In genomic region chr6:157488058-157488457, GRCh38 we compare ENCODE assay signal across 19 cellular contexts.
"Had no signal": no experiment of that assay in that cellular context is flagged by ENCODE, and none has a peak within 500 bp of the region (broad histone marks: within the 10 kb centered on the region; RNA-seq: fewer than 3 reads in every experiment).

No MANE protein-coding gene starts in this region.

- H2AFZ ChIP-seq: hepatocyte had no signal

- DNase-seq: activated CD4-positive, alpha-beta T cell treated with anti-CD3 and anti-CD28 coated beads for 1 hour; activated CD4-positive, alpha-beta T cell treated with anti-CD3 and anti-CD28 coated beads, Interleukin-2, amount 50 U/mL, for 4 hours; activated naive CD4-positive, alpha-beta T cell treated with Interleukin-2 at 50 U/mL for 16 hours; activated naive CD8-positive, alpha-beta T cell treated with anti-CD3 and anti-CD28 coated beads for 36 hours; activated T-cell treated with anti-CD3 and anti-CD28 coated beads, Interleukin-2, amount 50 U/mL, for 48 hours; central memory CD4-positive, alpha-beta T cell; effector memory CD4-positive, alpha-beta T cell; foreskin melanocyte; glutamatergic neuron; mucosa of descending colon; ovary; stimulated activated CD4-positive, alpha-beta T cell treated with anti-CD3 and anti-CD28 coated beads, Interleukin-2, amount 100 ng/mL, for 48 hours; stimulated activated CD8-positive, alpha-beta memory T cell treated with anti-CD3 and anti-CD28 coated beads, Interleukin-4, amount 100 ng/mL, for 48 hours; stimulated activated naive CD4-positive, alpha-beta T cell treated with Interleukin-2 at 50 U/mL for 16 hours had no signal

- H3K27me3 ChIP-seq: hepatocyte, ovary had no signal

- H3K4me3 Mint-ChIP-seq: activated naive CD8-positive, alpha-beta T cell treated with anti-CD3 and anti-CD28 coated beads for 36 hours; neural crest cell; T-helper 2 cell treated with Interferon-gamma antibody and Interleukin-4, amounts not matched to agents 5 μg/mL and 100 μg/mL, for 36 hours had no signal

- H3K4me1 ChIP-seq: prostate gland had no signal

- H3K4me3 ChIP-seq: hepatocyte, mucosa of descending colon, ovary, thoracic aorta had no signal

- H3K27ac ChIP-seq: hepatocyte, ovary, prostate gland, thoracic aorta had no signal

- H3K9me3 ChIP-seq: mucosa of descending colon, ovary, prostate gland, thoracic aorta had no signal

- H3K9me3 Mint-ChIP-seq: activated naive CD8-positive, alpha-beta T cell treated with anti-CD3 and anti-CD28 coated beads for 36 hours had no signal

- H3K36me3 Mint-ChIP-seq: activated naive CD8-positive, alpha-beta T cell treated with anti-CD3 and anti-CD28 coated beads for 36 hours had no signal

- H3K36me3 ChIP-seq: ovary, prostate gland, thoracic aorta had no signal

- ATAC-seq: mucosa of descending colon had no signal

- H3K27ac Mint-ChIP-seq: activated naive CD8-positive, alpha-beta T cell treated with anti-CD3 and anti-CD28 coated beads for 36 hours; T-helper 2 cell treated with Interferon-gamma antibody and Interleukin-4, amounts not matched to agents 5 μg/mL and 100 μg/mL, for 36 hours had no signal

- H3K4me1 Mint-ChIP-seq: neural crest cell had no signal
